In genomic region chr2:227939271-227940027, GRCh38 we compare ENCODE assay signal across 8 cellular contexts.
DNase-seq lines count a peak whose midpoint lies in the region; ATAC-seq lines count a peak whose summit lies in the region.

No MANE protein-coding gene starts in this region.

- DNase-seq in NCI-H2196 (lab: John Stamatoyannopoulos, UW; ENCODE audit: unreplicated experiment) (peak; percentile 26), NCI-H2196 treated with DMSO at 0.1 percent for 48 hours (lab: John Stamatoyannopoulos, UW; ENCODE audit: unreplicated experiment) (no peak), HK-2 (ENCODE audit: unreplicated experiment) (peak; percentile 10), SHP77 (lab: John Stamatoyannopoulos, UW) (peak; percentile 62 to 64), germinal center (ENCODE audit: low spot score) (peak; percentile 5)
- no peak for DNase-seq in activated naive CD4-positive, alpha-beta T cell treated with anti-CD3 and anti-CD28 coated beads for 36 hours

- H3K27ac Mint-ChIP-seq in activated naive CD4-positive, alpha-beta T cell treated with anti-CD3 and anti-CD28 coated beads for 36 hours = no peak overlapping the region

- peaks cover 9% of the 10 kb centered on the region for H3K27me3 Mint-ChIP-seq in activated naive CD4-positive, alpha-beta T cell treated with anti-CD3 and anti-CD28 coated beads for 36 hours (ENCODE audit: low read depth)

- intact Hi-C loops in activated naive CD4-positive, alpha-beta T cell treated with anti-CD3 and anti-CD28 coated beads for 36 hours (cut with micrococcal nuclease) = no loop called here

- no peaks in the 10 kb centered on the region for H3K4me1 Mint-ChIP-seq in activated naive CD4-positive, alpha-beta T cell treated with anti-CD3 and anti-CD28 coated beads for 36 hours (ENCODE audit: low read depth)

- ATAC-seq in activated CD4-positive, CD25-positive, alpha-beta regulatory T cell treated with anti-CD3 and anti-CD28 coated beads, Interleukin-2, amount 50 U/mL, for 24 hours = no peak

- H3K4me3 Mint-ChIP-seq in activated naive CD4-positive, alpha-beta T cell treated with anti-CD3 and anti-CD28 coated beads for 36 hours = no peak overlapping the region

- H3K9me3 Mint-ChIP-seq in activated naive CD4-positive, alpha-beta T cell treated with anti-CD3 and anti-CD28 coated beads for 36 hours = no peaks in the 10 kb centered on the region

- peak overlapping the region; percentile 69 for H3K27ac ChIP-seq in temporal lobe (ENCODE audit: low read depth, low read length)

- H3K36me3 Mint-ChIP-seq in activated naive CD4-positive, alpha-beta T cell treated with anti-CD3 and anti-CD28 coated beads for 36 hours (ENCODE audit: low read depth) = no peaks in the 10 kb centered on the region

- CTCF ChIA-PET in activated naive CD4-positive, alpha-beta T cell treated with anti-CD3 and anti-CD28 coated beads for 36 hours (lab: Charles Lee) = interaction anchor here (0.7 kb wide), 1 partner anchor 1581 kb away, joined by 4 read pairs; no protein-coding TSS in a partner anchor

Comparison
In these comparisons a context has a peak if more than half of its experiments do, and no peak if none do; other contexts are left out.
1. DNase-seq: peak in NCI-H2196 (single experiment), HK-2 (single experiment), SHP77 (2 of 2) and germinal center (single experiment); none in NCI-H2196 treated with DMSO at 0.1 percent for 48 hours (single experiment) and activated naive CD4-positive, alpha-beta T cell treated with anti-CD3 and anti-CD28 coated beads for 36 hours (single experiment).